ENCODE assay signal across 16 cellular contexts in genomic region chr6:101762851-101763250, GRCh38.
DNase-seq lines count a peak whose midpoint lies in the region; ATAC-seq and TF ChIP-seq lines count a peak whose summit lies in the region.
"Had no signal": no experiment of that assay in that cellular context is flagged by ENCODE, and none has a peak within 500 bp of the region (broad histone marks: within the 10 kb centered on the region; RNA-seq: fewer than 3 reads in every experiment).

No MANE protein-coding gene starts in this region.

- H4K20me1 ChIP-seq in GM23338 (replicated peaks; ENCODE audit: insufficient read depth) = no peaks in the 10 kb centered on the region

- no peaks in the 10 kb centered on the region for H3K9me2 ChIP-seq in GM23338 (ENCODE audit: insufficient read depth)

- TF ChIP-seq POLR2A in gastroesophageal sphincter (IDR thresholded peaks at IDR 0.05) (no peak), sigmoid colon (IDR thresholded peaks at IDR 0.05) (no peak)

- H2AK5ac ChIP-seq in trophoblast cell (ENCODE audit: low read length) = no peak overlapping the region

- H3K4me1 ChIP-seq in GM23338 (ENCODE audit: insufficient read depth) (peaks cover 59% of the 10 kb centered on the region), trophoblast cell (ENCODE audit: control insufficient read depth in 1 of 2, insufficient read depth in 2 of 2, low read length in 2 of 2) (no peaks in the 10 kb centered on the region), gastroesophageal sphincter (no peaks in the 10 kb centered on the region), sigmoid colon (no peaks in the 10 kb centered on the region)
- H3K4me1 ChIP-seq: SJCRH30 had no signal

- H3K4me3 ChIP-seq in GM23338 (no peak overlapping the region), epithelial cell of esophagus (ENCODE audit: low read length) (no peak overlapping the region), trophoblast cell (ENCODE audit: low read depth, low read length) (no peak overlapping the region), gastroesophageal sphincter (no peak overlapping the region), sigmoid colon (no peak overlapping the region)
- H3K4me3 ChIP-seq: SJCRH30 had no signal

- H3K79me1 ChIP-seq in trophoblast cell (ENCODE audit: low read length) = no peaks in the 10 kb centered on the region

- no peak overlapping the region for H4K8ac ChIP-seq in trophoblast cell (ENCODE audit: low read depth, low read length)

- H4K91ac ChIP-seq in trophoblast cell (ENCODE audit: low read depth, low read length) = no peak overlapping the region

- H2BK12ac ChIP-seq in trophoblast cell (ENCODE audit: low read length) = no peak overlapping the region

- peak overlapping the region; percentile 60 for H3K27ac Mint-ChIP-seq in GM23338
- H3K27ac Mint-ChIP-seq: IgD-negative memory B cell had no signal

- H3K4ac ChIP-seq in trophoblast cell (ENCODE audit: low read depth, low read length) = no peak overlapping the region

- no peak overlapping the region for H3K18ac ChIP-seq in trophoblast cell (ENCODE audit: low read length)

- no peak overlapping the region for H2BK5ac ChIP-seq in trophoblast cell (ENCODE audit: low read depth, low read length, poor library complexity)

- no peak overlapping the region for H3K9ac ChIP-seq in trophoblast cell (ENCODE audit: low read length)

- H3K9me3 Mint-ChIP-seq in GM23338 = no peaks in the 10 kb centered on the region
- H3K9me3 Mint-ChIP-seq: IgD-negative memory B cell had no signal

- H3K27me3 Mint-ChIP-seq in GM23338 (ENCODE audit: insufficient read depth, low read depth, poor library complexity) = no peaks in the 10 kb centered on the region
- H3K27me3 Mint-ChIP-seq: IgD-negative memory B cell had no signal

- no peaks in the 10 kb centered on the region; the same call in 1 of the 2 replicates for H3F3A ChIP-seq in GM23338 (replicated peaks; ENCODE audit: low read depth)

- H2AFZ ChIP-seq in GM23338 (peak overlapping the region; percentile 44; the same call in 1 of the 2 replicates), trophoblast cell (ENCODE audit: insufficient read depth, low read length, poor library complexity) (no peak overlapping the region)

- no peaks in the 10 kb centered on the region for H3K27me3 ChIP-seq in GM23338 (ENCODE audit: insufficient read depth)
- no peaks in the 10 kb centered on the region for H3K27me3 ChIP-seq in trophoblast cell (ENCODE audit: insufficient read depth, low read length)
- H3K27me3 ChIP-seq in gastroesophageal sphincter = no peaks in the 10 kb centered on the region
- H3K27me3 ChIP-seq in sigmoid colon = no peaks in the 10 kb centered on the region
- H3K27me3 ChIP-seq: SJCRH30 had no signal

- intact Hi-C loops in sigmoid colon (cut with DNase I) = no loop called here

- no CpG with 5 or more reads among the region's 3 CpGs for WGBS in trophoblast cell (ENCODE audit: extremely low coverage, insufficient coverage, insufficient read length)
- WGBS in gastroesophageal sphincter (ENCODE audit: low coverage in 1 of 2), 2 donors = 57 to 60% methylated on average over 2 to 3 of the region's 3 CpGs
- 59 to 70% methylated on average over 3 of the region's 3 CpGs for WGBS in sigmoid colon, 2 donors

- no peaks in the 10 kb centered on the region for H3K9me3 ChIP-seq in trophoblast cell (ENCODE audit: insufficient read depth, low read depth, low read length)
- H3K9me3 ChIP-seq in gastroesophageal sphincter = no peaks in the 10 kb centered on the region
- no peaks in the 10 kb centered on the region for H3K9me3 ChIP-seq in sigmoid colon
- H3K9me3 ChIP-seq: SJCRH30 had no signal

- no peak overlapping the region for H3K23ac ChIP-seq in trophoblast cell (ENCODE audit: low read length)

- H3K4me3 Mint-ChIP-seq in GM23338 = no peak overlapping the region
- H3K4me3 Mint-ChIP-seq: IgD-negative memory B cell had no signal

- no peak overlapping the region for H4K12ac ChIP-seq in trophoblast cell (ENCODE audit: low read depth, low read length)

- H3K4me2 ChIP-seq in GM23338 = peak overlapping the region; percentile 29; the same call in 1 of the 2 replicates
- no peak overlapping the region for H3K4me2 ChIP-seq in trophoblast cell (ENCODE audit: low read length)

- TF ChIP-seq EP300 in gastroesophageal sphincter (IDR thresholded peaks at IDR 0.05) (no peak), sigmoid colon (IDR thresholded peaks at IDR 0.05) (no peak)

- H3K36me3 Mint-ChIP-seq in GM23338 (ENCODE audit: low read depth) = no peaks in the 10 kb centered on the region
- H3K36me3 Mint-ChIP-seq: IgD-negative memory B cell had no signal

- no peak overlapping the region for H3K14ac ChIP-seq in trophoblast cell (ENCODE audit: low read length)

- no peak overlapping the region for H2BK120ac ChIP-seq in trophoblast cell (ENCODE audit: insufficient read depth, low read length, poor library complexity)

- H3K36me3 ChIP-seq in GM23338 (ENCODE audit: insufficient read depth) (no peaks in the 10 kb centered on the region), trophoblast cell (ENCODE audit: control insufficient read depth in 1 of 2, insufficient read depth in 2 of 2, low read length in 2 of 2) (no peaks in the 10 kb centered on the region), gastroesophageal sphincter (no peaks in the 10 kb centered on the region), sigmoid colon (no peaks in the 10 kb centered on the region)
- H3K36me3 ChIP-seq: SJCRH30 had no signal

- ATAC-seq in GM23338 = no peak
- no peak for ATAC-seq in gastroesophageal sphincter

- no peak overlapping the region; the same call in 1 of the 2 replicates for H3K27ac ChIP-seq in GM23338 (ENCODE audit: low read depth)
- H3K27ac ChIP-seq in trophoblast cell (ENCODE audit: low read depth, low read length) = no peak overlapping the region
- H3K27ac ChIP-seq in gastroesophageal sphincter = no peak overlapping the region
- H3K27ac ChIP-seq in sigmoid colon = no peak overlapping the region
- H3K27ac ChIP-seq: SJCRH30 had no signal

- TF ChIP-seq CTCF in GM23338 (conservative IDR thresholded peaks at IDR 0.05; ENCODE audit: low read depth in 2 of 2) = no peak
- TF ChIP-seq CTCF in epithelial cell of esophagus (IDR thresholded peaks at IDR 0.05; ENCODE audit: insufficient read depth, low read depth, low read length, missing control alignments) = no peak
- TF ChIP-seq CTCF in gastroesophageal sphincter (IDR thresholded peaks at IDR 0.05) = no peak
- no peak for TF ChIP-seq CTCF in sigmoid colon (IDR thresholded peaks at IDR 0.05)

- H3K79me2 ChIP-seq in GM23338 (replicated peaks; ENCODE audit: insufficient read depth) (no peaks in the 10 kb centered on the region), trophoblast cell (ENCODE audit: control insufficient read depth, insufficient read depth, low read length, poor library complexity) (no peaks in the 10 kb centered on the region)

- H3K4me1 Mint-ChIP-seq in GM23338 = peaks cover 46% of the 10 kb centered on the region
- H3K4me1 Mint-ChIP-seq: IgD-negative memory B cell had no signal

- DNase-seq in GM23338 (ENCODE audit: low spot score) (no peak), NCI-H2227 treated with DMSO at 0.1 percent for 48 hours (lab: John Stamatoyannopoulos, UW) (peak; percentile 26), epithelial cell of esophagus (ENCODE audit: low read depth) (peak; percentile 57), trophoblast cell (peak; percentile 54 to 62), NCI-H526 (lab: John Stamatoyannopoulos, UW) (no peak), sigmoid colon (no peak)
- DNase-seq: COR-L47, EL, Kasumi-1, NCI-H1105, NCI-H1694, NCI-H748 treated with DMSO at 0.1 percent for 48 hours, RPMI8226, SJCRH30 had no signal

TF ChIP-seq in GM23338, 12 proteins besides CTCF, POLR2A, EP300 and RAD21 (continues in another document):
- no peak for TF ChIP-seq ZNF331 (CRISPR knock-in tag; IDR thresholded peaks at IDR 0.05; ENCODE audit: low read depth)
- TF ChIP-seq NANOG (IDR thresholded peaks at IDR 0.05; ENCODE audit: borderline replicate concordance) = no peak
- TF ChIP-seq ETS1 (IDR thresholded peaks at IDR 0.05) = no peak
- no peak for TF ChIP-seq POLR2AphosphoS5 (IDR thresholded peaks at IDR 0.05; ENCODE audit: low read depth)
- TF ChIP-seq STAT1 (IDR thresholded peaks at IDR 0.05; ENCODE audit: unreplicated experiment) = no peak
- no peak for TF ChIP-seq CREB1 (CRISPR knock-in tag; IDR thresholded peaks at IDR 0.05; ENCODE audit: low read depth)

Comparison
In these comparisons a context has a peak if more than half of its experiments do, and no peak if none do; other contexts are left out.
1. DNase-seq: peak in NCI-H2227 treated with DMSO at 0.1 percent for 48 hours (single experiment), epithelial cell of esophagus (single experiment) and trophoblast cell (2 of 2); none in GM23338 (single experiment), NCI-H526 (0 of 2) and sigmoid colon (single experiment).